In the genomic region with DNA sequence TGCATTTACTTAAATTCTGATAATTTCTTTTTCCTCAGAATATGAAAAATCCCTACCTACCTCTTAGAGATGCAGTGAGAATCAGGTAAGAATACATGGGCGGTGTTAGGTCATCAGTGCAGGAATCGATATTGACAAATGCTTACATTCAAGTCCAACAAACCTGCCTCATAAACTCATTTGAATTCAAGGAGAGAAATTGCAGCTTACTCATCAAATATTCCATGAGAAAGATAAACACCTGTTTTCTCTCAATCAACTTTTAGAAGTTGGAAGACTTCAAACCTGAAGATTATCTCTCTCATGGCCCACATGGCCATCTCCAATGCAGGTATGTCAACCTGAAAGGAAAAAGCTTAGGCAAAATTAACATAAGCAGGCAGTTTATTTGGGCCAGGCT, we compare ENCODE assay signal across 9 cellular contexts.
"Had no signal": no experiment of that assay in that cellular context is flagged by ENCODE, and none has a peak within 500 bp of the region (broad histone marks: within the 10 kb centered on the region; RNA-seq: fewer than 3 reads in every experiment).

No MANE protein-coding gene starts in this region.

- H3K4me3 ChIP-seq: GM23248 had no signal

- H2AFZ ChIP-seq: GM23248 had no signal

- H3K27ac Mint-ChIP-seq: H9, IgD-negative memory B cell had no signal

- H3K9me3 Mint-ChIP-seq: IgD-negative memory B cell had no signal

- FAIRE-seq: H1, H54 had no signal

- H3K36me3 Mint-ChIP-seq: IgD-negative memory B cell had no signal

- H3K4me3 Mint-ChIP-seq: H9, IgD-negative memory B cell had no signal

- DNase-seq: GM23248, H9, HCEC 1CT, Kasumi-1, KG1 had no signal

- H3K27ac ChIP-seq: GM23248, HL-60 had no signal
